In the genomic region with DNA sequence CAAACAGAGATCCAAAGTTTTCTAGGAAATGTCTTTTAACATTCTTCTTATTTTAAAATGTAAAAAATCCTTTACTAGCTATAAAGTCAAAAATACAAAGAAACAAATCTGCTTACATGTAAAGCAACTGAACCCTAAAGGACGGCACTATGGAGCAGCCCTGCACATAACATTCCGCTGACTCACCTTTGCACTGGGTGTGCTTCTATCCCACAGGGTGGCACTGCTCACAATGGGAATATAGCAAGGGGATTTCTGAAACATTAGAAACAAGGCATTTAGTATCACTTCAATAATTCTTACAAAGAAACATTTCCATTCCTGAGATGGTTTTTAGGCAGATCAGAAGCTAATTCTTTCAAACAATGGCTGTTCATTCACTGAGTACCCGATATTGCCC, we compare ENCODE assay signal across 12 cellular contexts.
A peak's percentile ranks its signal among the peaks of the same experiment; 100 is the strongest.
DNase-seq lines count a peak whose midpoint lies in the region; TF ChIP-seq lines count a peak whose summit lies in the region.
"Had no signal": no experiment of that assay in that cellular context is flagged by ENCODE, and none has a peak within 500 bp of the region (broad histone marks: within the 10 kb centered on the region; RNA-seq: fewer than 3 reads in every experiment).

No MANE protein-coding gene starts in this region.

- DNase-seq in NCI-H1105 treated with DMSO at 0.1 percent for 48 hours (lab: John Stamatoyannopoulos, UW), result peak; percentile 39
- no peak for DNase-seq in NCI-H1105 (lab: John Stamatoyannopoulos, UW)
- peak; percentile 60 for DNase-seq in HT-29 (ENCODE audit: low spot score)
- DNase-seq in RKO (ENCODE audit: low spot score), result peak; percentile 64
- peak; percentile 18 for DNase-seq in kidney epithelial cell (ENCODE audit: low read depth)
- no peak for DNase-seq in activated CD4-positive, CD25-positive, alpha-beta regulatory T cell treated with anti-CD3 and anti-CD28 coated beads, Interleukin-2, amount 50 U/mL, for 72 hours
- DNase-seq in NCI-H524 treated with DMSO at 0.1 percent for 48 hours (lab: John Stamatoyannopoulos, UW), result no peak
- no peak for DNase-seq in erythroblast (lab: John Stamatoyannopoulos, UW)
- DNase-seq: activated CD4-positive, alpha-beta T cell treated with anti-CD3 and anti-CD28 coated beads for 4 hours; GOT3; kidney; spleen had no signal

- TF ChIP-seq CTCF in kidney epithelial cell (IDR thresholded peaks at IDR 0.05; ENCODE audit: insufficient read depth, low read length, poor library complexity, severe bottlenecking), result peak; percentile 25

- no peak overlapping the region for H3K4me3 ChIP-seq in kidney epithelial cell (ENCODE audit: low read depth, low read length)
- H3K4me3 ChIP-seq: spleen had no signal

- no peak for TF ChIP-seq POLR2A in erythroblast (IDR thresholded peaks at IDR 0.05; ENCODE audit: low read length)

- H3K27me3 ChIP-seq in kidney epithelial cell (ENCODE audit: control insufficient read depth, insufficient read depth, low read length), result no peaks in the 10 kb centered on the region
- H3K27me3 ChIP-seq: spleen had no signal

- H3K36me3 ChIP-seq in kidney epithelial cell (ENCODE audit: control insufficient read depth, insufficient read depth, low read length), result no peaks in the 10 kb centered on the region

Comparison
In these comparisons a context has a peak if more than half of its experiments do, and no peak if none do; other contexts are left out.
1. DNase-seq: peak in NCI-H1105 treated with DMSO at 0.1 percent for 48 hours (single experiment), HT-29 (single experiment), RKO (single experiment) and kidney epithelial cell (single experiment); none in NCI-H1105 (single experiment), activated CD4-positive, CD25-positive, alpha-beta regulatory T cell treated with anti-CD3 and anti-CD28 coated beads, Interleukin-2, amount 50 U/mL, for 72 hours (single experiment), NCI-H524 treated with DMSO at 0.1 percent for 48 hours (single experiment) and erythroblast (0 of 2).